ENCODE assay signal across 8 cellular contexts in genomic region chr12:92143280-92143679, GRCh38. TPM values are rescaled to one million over a fixed set of nuclear protein-coding genes. Genes with fewer than 3 reads are reported as not detected.
A peak's percentile ranks its signal among the peaks of the same experiment; 100 is the strongest.
DNase-seq lines count a peak whose midpoint lies in the region; ATAC-seq and TF ChIP-seq lines count a peak whose summit lies in the region.

No MANE protein-coding gene starts in this region.

- H3K27me3 Mint-ChIP-seq in HFFc6 (ENCODE audit: insufficient read depth) = peaks cover 10% of the 10 kb centered on the region
- H3K27me3 Mint-ChIP-seq in MCF 10A (ENCODE audit: insufficient read depth, unreplicated experiment) = no peaks in the 10 kb centered on the region

- POLR2A ChIA-PET in MCF 10A (lab: Yijun Ruan, JAX) = interaction anchor here (0.6 to 9.6 kb wide), 43 partner anchors 9 to 762 kb away, joined by 3 to 222 read pairs (median 7); no protein-coding TSS in a partner anchor

- intact Hi-C loops in MCF 10A (cut with micrococcal nuclease) (loop anchor here (10.0 kb wide), 1 partner anchor 438 kb away; no protein-coding TSS in a partner anchor), mucosa of descending colon (cut with DNase I, micrococcal nuclease) (loop anchor here (5.0 to 10.0 kb wide), 4 partner anchors 116 to 432 kb away; no protein-coding TSS in a partner anchor)

- H3K4me3 Mint-ChIP-seq in HFFc6 = peak overlapping the region; percentile 99
- peak overlapping the region; percentile 89 for H3K4me3 Mint-ChIP-seq in MCF 10A (ENCODE audit: unreplicated experiment)

- peak overlapping the region; percentile 97 for H3K27ac ChIP-seq in 22Rv1

- peaks cover 5% of the 10 kb centered on the region for H3K36me3 ChIP-seq in mucosa of descending colon (ENCODE audit: low read depth)

- CTCF ChIA-PET in MCF 10A (lab: Yijun Ruan, JAX) = interaction anchor here (0.6 to 1.6 kb wide), 9 partner anchors 58 to 778 kb away, joined by 3 to 5 read pairs (median 3); no protein-coding TSS in a partner anchor

- H3K27ac Mint-ChIP-seq in HFFc6 = peak overlapping the region; percentile 97
- peak overlapping the region; percentile 74 for H3K27ac Mint-ChIP-seq in MCF 10A (ENCODE audit: low read depth, unreplicated experiment)

- H3K4me1 Mint-ChIP-seq in HFFc6 (ENCODE audit: low read depth) (peaks cover 63% of the 10 kb centered on the region), MCF 10A (ENCODE audit: insufficient read depth, unreplicated experiment) (peaks cover 20% of the 10 kb centered on the region)

- peaks cover 47% of the 10 kb centered on the region for H3K36me3 Mint-ChIP-seq in HFFc6 (ENCODE audit: low read depth)
- H3K36me3 Mint-ChIP-seq in MCF 10A (ENCODE audit: insufficient read depth, unreplicated experiment) = peaks cover 77% of the 10 kb centered on the region

- no TSS peak for BruUV-seq in MCF 10A (replicated peaks; lab: Mats Ljungman, UMichigan)

- ATAC-seq in mucosa of descending colon (no peak), GM19395 (IDR thresholded peaks at IDR 0.05; ENCODE audit: unreplicated experiment) (no peak)

- no peak for DNase-seq in HFFc6
- no peak for DNase-seq in MCF 10A (ENCODE audit: unreplicated experiment)
- no peak for DNase-seq in mucosa of descending colon
- no peak for DNase-seq in NCI-H1105 (lab: John Stamatoyannopoulos, UW)
- DNase-seq in activated CD8-positive, alpha-beta memory T cell treated with anti-CD3 and anti-CD28 coated beads, Interleukin-2, amount 50 U/mL, for 48 hours = no peak
- DNase-seq in GM20000 (ENCODE audit: low spot score) = no peak

- H3K9me3 Mint-ChIP-seq in HFFc6 (peaks cover 5% of the 10 kb centered on the region; the same call in 1 of the 2 replicates), MCF 10A (ENCODE audit: unreplicated experiment) (no peaks in the 10 kb centered on the region)

- TF ChIP-seq CTCF in 22Rv1 (IDR thresholded peaks at IDR 0.05) (no peak), HFFc6 (IDR thresholded peaks at IDR 0.05) (no peak), MCF 10A (IDR thresholded peaks at IDR 0.05; ENCODE audit: unreplicated experiment) (no peak), mucosa of descending colon (IDR thresholded peaks at IDR 0.05) (no peak), GM20000 (IDR thresholded peaks at IDR 0.05; ENCODE audit: extremely low read depth, missing control alignments) (no peak)

- H3K9me3 ChIP-seq in mucosa of descending colon = no peaks in the 10 kb centered on the region

- H3K4me3 ChIP-seq in mucosa of descending colon = peak overlapping the region; percentile 95

- peaks cover 9% of the 10 kb centered on the region for H3K4me1 ChIP-seq in mucosa of descending colon (ENCODE audit: low read depth)

RNA-seq across cellular contexts. Expression of gene BTG1, which starts 2.4 kb away (rescaled TPM):
- 10 to 100 TPM; 38.7 to 49.9 (median 45.3) TPM for total RNA-seq in HFFc6 (2021; fragmentation: NEBNext Ultra II Directional; extraction: Animal tissue kit (Norgen Biotek cat#: 25700))
- total RNA-seq in MCF 10A (2022) (128 and 129 TPM in 2 replicates), mucosa of descending colon (100 to 1,000 TPM; 124 to 176 (median 147) TPM)
